Comparison of ENCODE assay signal across 9 cellular contexts in the genomic region with DNA sequence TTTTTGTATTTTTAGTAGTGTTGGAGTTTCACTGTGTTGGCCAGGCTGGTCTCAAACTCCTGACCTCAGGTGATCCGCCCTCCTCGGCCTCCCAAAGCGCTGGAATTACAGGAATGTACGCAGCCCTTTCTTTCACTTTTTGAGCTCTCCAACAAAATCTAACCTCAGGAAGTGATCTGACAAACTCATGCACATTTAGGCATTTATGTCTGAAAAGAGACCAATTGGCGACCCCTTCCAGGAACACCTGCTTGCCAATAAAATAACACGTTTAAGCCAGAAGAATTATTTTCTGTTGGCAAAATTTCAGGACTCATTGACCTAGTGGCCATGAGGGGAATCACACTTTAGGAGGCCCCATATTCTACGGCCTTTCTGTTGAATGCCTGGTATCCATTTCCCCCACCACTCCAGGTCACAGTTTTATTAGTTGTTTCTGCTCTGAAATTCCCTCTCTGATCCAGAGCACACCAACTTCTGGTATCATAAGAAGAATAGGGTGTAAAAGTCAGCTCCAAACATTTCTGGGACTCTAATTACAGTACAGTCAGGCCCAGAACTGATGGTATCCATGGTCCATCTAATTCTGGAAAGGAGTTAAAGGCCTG.
A peak's percentile ranks its signal among the peaks of the same experiment; 100 is the strongest.
DNase-seq lines count a peak whose midpoint lies in the region; ATAC-seq and TF ChIP-seq lines count a peak whose summit lies in the region.
"Had no signal": no experiment of that assay in that cellular context is flagged by ENCODE, and none has a peak within 500 bp of the region (broad histone marks: within the 10 kb centered on the region; RNA-seq: fewer than 3 reads in every experiment).

No MANE protein-coding gene starts in this region.

- TF ChIP-seq CTCF in BJ (IDR thresholded peaks at IDR 0.05; ENCODE audit: insufficient read depth, low read depth, low read length) (peak; percentile 67), LNCAP (IDR thresholded peaks at IDR 0.05) (peak; percentile 47), colonic mucosa (IDR thresholded peaks at IDR 0.05) (peak; percentile 22), lower lobe of right lung (IDR thresholded peaks at IDR 0.05) (peak; percentile 22)

- POLR2A ChIA-PET in BJ (lab: Charles Lee): no interaction called here

- H3K27me3 ChIP-seq in BJ (ENCODE audit: control insufficient read depth, insufficient read depth, low read length) (peaks cover 24% of the 10 kb centered on the region), colonic mucosa (no peaks in the 10 kb centered on the region), lower lobe of right lung (ENCODE audit: low read depth) (no peaks in the 10 kb centered on the region)

- no peak overlapping the region for H3K4me3 ChIP-seq in BJ (ENCODE audit: low read depth, low read length)
- no peak overlapping the region for H3K4me3 ChIP-seq in colonic mucosa
- H3K4me3 ChIP-seq in lower lobe of right lung: no peak overlapping the region

- H3K36me3 ChIP-seq in BJ (ENCODE audit: control insufficient read depth, insufficient read depth, low read length): no peaks in the 10 kb centered on the region
- H3K36me3 ChIP-seq in colonic mucosa: no peaks in the 10 kb centered on the region
- H3K36me3 ChIP-seq in lower lobe of right lung: no peaks in the 10 kb centered on the region
- H3K36me3 ChIP-seq: neutrophil had no signal

- no peak overlapping the region for H3K9ac ChIP-seq in colonic mucosa (ENCODE audit: low read depth in 2 of 2, low read length in 2 of 2)

- H3K27ac ChIP-seq in colonic mucosa (no peak overlapping the region), lower lobe of right lung (no peak overlapping the region)
- H3K27ac ChIP-seq: neutrophil had no signal

- intact Hi-C loops in colonic mucosa (cut with DNase I): no loop called here
- intact Hi-C loops in lower lobe of right lung (cut with DNase I): no loop called here
- intact Hi-C loops in posterior vena cava (cut with DNase I): no loop called here

- H3K4me1 ChIP-seq in colonic mucosa: no peaks in the 10 kb centered on the region
- H3K4me1 ChIP-seq in lower lobe of right lung: no peaks in the 10 kb centered on the region

- DNase-seq in BJ (ENCODE audit: low read depth) (no peak), colonic mucosa (no peak), lower lobe of right lung (no peak), NK-92 (lab: John Stamatoyannopoulos, UW; ENCODE audit: unreplicated experiment) (no peak), ureter (ENCODE audit: low spot score) (no peak), posterior vena cava (ENCODE audit: low spot score) (no peak)
- no peak for DNase-seq in stimulated activated CD4-positive, alpha-beta T cell treated with anti-CD3 and anti-CD28 coated beads, Interleukin-1b, Interleukin-23, amount 100 ng/mL, for 48 hours

- H3K9me3 ChIP-seq in colonic mucosa (no peaks in the 10 kb centered on the region), lower lobe of right lung (no peaks in the 10 kb centered on the region)
- H3K9me3 ChIP-seq: neutrophil had no signal

- ATAC-seq in lower lobe of right lung: no peak

- CTCF ChIA-PET in BJ (lab: Yijun Ruan, JAX): interaction anchor here (0.7 to 2.6 kb wide), 13 partner anchors 11 to 201 kb away, joined by 3 to 9 read pairs (median 4); no protein-coding TSS in a partner anchor
